In genomic region chr6:150880336-150880735, GRCh38 we compare ENCODE assay signal across 1 cellular context.
A peak's percentile ranks its signal among the peaks of the same experiment; 100 is the strongest.
TF ChIP-seq lines count a peak whose summit lies in the region.

No MANE protein-coding gene starts in this region.

TF ChIP-seq in HEK293, 187 proteins besides CTCF, POLR2A, EP300 and RAD21 (continued from another document):
- TF ChIP-seq ZNF518A (tag by site-specific recombination; conservative IDR thresholded peaks at IDR 0.05; ENCODE audit: low read depth) (no peak), GLI2 (tag by site-specific recombination; IDR thresholded peaks at IDR 0.05; ENCODE audit: borderline replicate concordance, low read depth) (no peak), ZNF266 (tag by site-specific recombination; IDR thresholded peaks at IDR 0.05; ENCODE audit: low read depth) (no peak), ZNF514 (tag by site-specific recombination; IDR thresholded peaks at IDR 0.05) (no peak), ZNF10 (tag by site-specific recombination; IDR thresholded peaks at IDR 0.05) (no peak), KLF8 (tag by site-specific recombination; IDR thresholded peaks at IDR 0.05) (no peak), SP7 (tag by site-specific recombination; IDR thresholded peaks at IDR 0.05) (no peak), ZNF146 (tag by site-specific recombination; IDR thresholded peaks at IDR 0.05) (peak; percentile 47), ZBTB49 (tag by site-specific recombination; IDR thresholded peaks at IDR 0.05; ENCODE audit: low read depth) (no peak), ZNF555 (tag by site-specific recombination; conservative IDR thresholded peaks at IDR 0.05) (no peak), ZBTB17 (tag by site-specific recombination; IDR thresholded peaks at IDR 0.05) (peak; percentile 24; the same call in 1 of the 2 replicates), KLF10 (tag by site-specific recombination; IDR thresholded peaks at IDR 0.05) (no peak), ZNF433 (tag by site-specific recombination; IDR thresholded peaks at IDR 0.05; ENCODE audit: low read depth) (no peak), PRDM10 (tag by site-specific recombination; IDR thresholded peaks at IDR 0.05) (peak; percentile 21), ZBTB44 (tag by site-specific recombination; IDR thresholded peaks at IDR 0.05) (no peak), ZNF280C (tag by site-specific recombination; IDR thresholded peaks at IDR 0.05) (no peak), YY2 (tag by site-specific recombination; IDR thresholded peaks at IDR 0.05) (peak; percentile 62), ZNF704 (tag by site-specific recombination; IDR thresholded peaks at IDR 0.05) (no peak), ZNF157 (tag by site-specific recombination; IDR thresholded peaks at IDR 0.05) (no peak), ZNF488 (tag by site-specific recombination; IDR thresholded peaks at IDR 0.05) (no peak)
